8 cellular contexts compared by ENCODE assay signal in the genomic region with DNA sequence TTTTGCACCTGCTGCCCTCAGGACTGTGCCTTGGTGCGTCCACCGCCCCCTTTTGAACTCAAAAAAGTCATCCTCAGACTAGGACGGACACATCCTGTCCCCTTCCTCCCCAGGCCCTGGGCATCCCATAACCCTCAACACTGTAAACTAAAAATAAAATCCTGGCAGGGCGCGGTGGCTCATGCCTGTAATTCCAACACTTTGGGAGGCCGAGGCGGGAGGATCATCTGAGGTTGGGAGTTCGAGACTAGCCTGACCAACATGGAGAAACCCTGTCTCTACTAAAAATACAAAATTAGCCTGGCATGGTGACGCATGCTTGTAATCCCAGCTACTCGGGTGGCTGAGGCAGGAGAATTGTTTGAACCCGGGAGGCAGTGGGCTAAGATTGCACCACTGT. TPM values are rescaled to one million over a fixed set of nuclear protein-coding genes. Genes with fewer than 3 reads are reported as not detected.
DNase-seq lines count a peak whose midpoint lies in the region; ATAC-seq and TF ChIP-seq lines count a peak whose summit lies in the region.
"Not testable (repeated sequence)": the region's sequence is repeated elsewhere in the genome, so short reads cannot be mapped to it uniquely, and the experiment has no call there.

No MANE protein-coding gene starts in this region.

- ATAC-seq in effector memory CD8-positive, alpha-beta T cell (replicated peaks); natural killer cell; stimulated activated effector memory CD8-positive, alpha-beta T cell treated with anti-CD3 and anti-CD28 coated beads, Interleukin-12 subunit alpha, Interleukin-12 subunit beta, amount 100 ng/mL, for 72 hours: not testable (repeated sequence)

- H3K4me1 Mint-ChIP-seq in activated naive CD8-positive, alpha-beta T cell (ENCODE audit: low read depth) = peaks cover 45% of the 10 kb centered on the region
- H3K4me1 Mint-ChIP-seq in effector memory CD8-positive, alpha-beta T cell (ENCODE audit: low read depth in 2 of 2) = peaks cover 47 to 52% of the 10 kb centered on the region in 2 donors
- H3K4me1 Mint-ChIP-seq in natural killer cell = peaks cover 10 to 60% of the 10 kb centered on the region in 2 donors
- peaks cover 61% of the 10 kb centered on the region for H3K4me1 Mint-ChIP-seq in stimulated activated effector memory CD8-positive, alpha-beta T cell treated with anti-CD3 and anti-CD28 coated beads, Interleukin-12 subunit alpha, Interleukin-12 subunit beta, amount 100 ng/mL, for 72 hours

- H3K27ac ChIP-seq in HEK293 (ENCODE audit: extremely low read depth, low read depth, low read length) (peak overlapping the region; percentile 99; the same call in 1 of the 2 replicates), SK-N-MC (peak overlapping the region; percentile 84; the same call in 1 of the 2 replicates)

- H3K9ac ChIP-seq in SK-N-MC (ENCODE audit: insufficient read length) = peak overlapping the region; percentile 99

- not testable (repeated sequence) for H3K27me3 Mint-ChIP-seq in activated naive CD8-positive, alpha-beta T cell; effector memory CD8-positive, alpha-beta T cell; natural killer cell (ENCODE audit: low read depth in 2 of 2)

- POLR2A ChIA-PET in HEK293 (lab: Yijun Ruan, JAX) = not testable (repeated sequence)

- not testable (repeated sequence) for DNase-seq in AG09309 (ENCODE audit: low read depth); SK-N-MC (ENCODE audit: low read depth, low spot score); effector memory CD8-positive, alpha-beta T cell; natural killer cell; stimulated activated effector memory CD8-positive, alpha-beta T cell treated with anti-CD3 and anti-CD28 coated beads, Interleukin-12 subunit alpha, Interleukin-12 subunit beta, amount 100 ng/mL, for 72 hours (ENCODE audit: low spot score in 2 of 2)

- peaks cover 0 to 54% of the 10 kb centered on the region in 2 experiments; a peak in 2 of 3 replicates for H3K36me3 ChIP-seq in HEK293 (ENCODE audit: control insufficient read depth in 2 of 2, insufficient read depth in 1 of 2, low read length in 2 of 2)
- H3K36me3 ChIP-seq in SK-N-MC (ENCODE audit: insufficient read depth, low read length) = peaks cover 20% of the 10 kb centered on the region

- TF ChIP-seq CTCF in AG09309 (IDR thresholded peaks at IDR 0.05; ENCODE audit: control insufficient read depth, insufficient read depth, low read depth, low read length, missing control alignments); HEK293 (tag by site-specific recombination; IDR thresholded peaks at IDR 0.05); natural killer cell (IDR thresholded peaks at IDR 0.05): not testable (repeated sequence)

- peaks cover 11% of the 10 kb centered on the region for H3K36me3 Mint-ChIP-seq in activated naive CD8-positive, alpha-beta T cell
- peaks cover 41% of the 10 kb centered on the region for H3K36me3 Mint-ChIP-seq in effector memory CD8-positive, alpha-beta T cell (ENCODE audit: insufficient read depth)
- not testable (repeated sequence) for H3K36me3 Mint-ChIP-seq in natural killer cell
- H3K36me3 Mint-ChIP-seq in stimulated activated effector memory CD8-positive, alpha-beta T cell treated with anti-CD3 and anti-CD28 coated beads, Interleukin-12 subunit alpha, Interleukin-12 subunit beta, amount 100 ng/mL, for 72 hours = peaks cover 82% of the 10 kb centered on the region

- H3K4me3 ChIP-seq in AG09309 (ENCODE audit: control insufficient read depth, low read depth, low read length) (peak overlapping the region; percentile 59), HEK293 (ENCODE audit: low read depth, low read length) (peak overlapping the region; percentile 85), SK-N-MC (peak overlapping the region; percentile 99), iPS-11a (ENCODE audit: low read depth, low read length) (peak overlapping the region; percentile 78)

- H3K4me3 Mint-ChIP-seq in activated naive CD8-positive, alpha-beta T cell = peak overlapping the region; percentile 99
- peak overlapping the region; percentile 96 for H3K4me3 Mint-ChIP-seq in effector memory CD8-positive, alpha-beta T cell
- H3K4me3 Mint-ChIP-seq in natural killer cell = peak overlapping the region; percentile 95
- peak overlapping the region; percentile 98 for H3K4me3 Mint-ChIP-seq in stimulated activated effector memory CD8-positive, alpha-beta T cell treated with anti-CD3 and anti-CD28 coated beads, Interleukin-12 subunit alpha, Interleukin-12 subunit beta, amount 100 ng/mL, for 72 hours

- CTCF ChIA-PET in HEK293 (lab: Yijun Ruan, JAX) = interaction anchor here (1.0 to 3.4 kb wide), 3 partner anchors 12 to 20 kb away, joined by 3 to 14 read pairs (median 3); no protein-coding TSS in a partner anchor

- H3K27ac Mint-ChIP-seq in activated naive CD8-positive, alpha-beta T cell = peak overlapping the region; percentile 98
- H3K27ac Mint-ChIP-seq in effector memory CD8-positive, alpha-beta T cell = peak overlapping the region; percentile 93 to 99
- H3K27ac Mint-ChIP-seq in natural killer cell = peak overlapping the region; percentile 95 to 96
- H3K27ac Mint-ChIP-seq in stimulated activated effector memory CD8-positive, alpha-beta T cell treated with anti-CD3 and anti-CD28 coated beads, Interleukin-12 subunit alpha, Interleukin-12 subunit beta, amount 100 ng/mL, for 72 hours = peak overlapping the region; percentile 94

- not testable (repeated sequence) for H3K9me3 ChIP-seq in HEK293 (ENCODE audit: control insufficient read depth, insufficient read depth, low read depth, low read length); SK-N-MC (ENCODE audit: low read depth, low read length)

- not testable (repeated sequence) for H3K9me3 Mint-ChIP-seq in activated naive CD8-positive, alpha-beta T cell (ENCODE audit: low read depth); effector memory CD8-positive, alpha-beta T cell; natural killer cell; stimulated activated effector memory CD8-positive, alpha-beta T cell treated with anti-CD3 and anti-CD28 coated beads, Interleukin-12 subunit alpha, Interleukin-12 subunit beta, amount 100 ng/mL, for 72 hours

- H3K4me1 ChIP-seq in HEK293 (ENCODE audit: control insufficient read depth, insufficient read depth, low read length) = not testable (repeated sequence)

- intact Hi-C loops in natural killer cell (cut with micrococcal nuclease) = loop anchor here (5.0 kb wide), 1 partner anchor 131 kb away; no protein-coding TSS in a partner anchor

RNA-seq across cellular contexts. Expression of gene SLBP, which starts 1.3 kb away (rescaled TPM):
- 10 to 100 TPM; 29.5 to 38.8 (median 38.6) TPM for total RNA-seq in natural killer cell

RNA-seq across cellular contexts. Expression of gene TMEM129, which starts 7.7 kb away (rescaled TPM):
- total RNA-seq in natural killer cell = 10 to 100 TPM; 18.2 to 26.9 (median 20.8) TPM

RNA-seq across cellular contexts. Expression of gene TACC3, which starts 7.9 kb away (rescaled TPM):
- total RNA-seq in natural killer cell = 10 to 100 TPM; 23.4 to 43.7 (median 32.5) TPM

RNA-seq across cellular contexts. Expression of gene FAM53A, which starts 29.3 kb away (rescaled TPM):
- 1 to 10 TPM; 1.9 to 2.9 (median 2.3) TPM for total RNA-seq in natural killer cell
